18 cellular contexts compared by ENCODE assay signal in the genomic region with DNA sequence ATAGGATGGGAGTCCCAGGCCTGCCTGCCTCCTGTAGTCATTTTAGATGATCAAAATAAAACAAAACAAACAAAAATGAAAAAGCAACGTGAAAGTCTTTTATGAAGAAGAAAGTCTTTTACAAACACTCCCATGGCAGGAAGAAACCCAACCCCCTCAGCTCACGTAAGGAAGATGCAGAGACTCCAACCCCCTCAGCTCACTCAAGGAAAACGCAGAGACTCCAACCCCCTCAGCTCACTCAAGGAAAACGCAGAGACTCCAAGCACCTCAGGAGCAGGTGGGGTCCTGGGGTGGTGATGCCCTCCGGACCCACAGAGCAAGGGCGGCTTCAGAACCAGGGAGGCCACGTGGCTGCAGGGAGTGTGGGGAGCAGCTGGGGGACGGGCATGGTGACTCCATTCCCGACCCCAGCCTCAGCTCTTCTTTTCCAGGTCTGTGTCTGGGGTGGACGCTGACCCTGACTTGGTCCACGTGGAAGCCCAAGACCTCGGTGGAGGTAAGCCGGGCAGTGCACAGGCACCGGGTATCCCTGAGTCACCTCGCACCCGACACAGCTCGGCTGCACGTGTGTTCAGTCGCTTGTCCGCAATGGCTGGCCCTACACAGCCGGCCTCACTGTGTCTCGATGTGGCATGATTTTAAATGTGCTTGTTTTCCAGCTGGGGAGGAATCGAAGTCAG.
DNase-seq lines count a peak whose midpoint lies in the region; ATAC-seq, FAIRE-seq and TF ChIP-seq lines count a peak whose summit lies in the region.
"Had no signal": no experiment of that assay in that cellular context is flagged by ENCODE, and none has a peak within 500 bp of the region (broad histone marks: within the 10 kb centered on the region; RNA-seq: fewer than 3 reads in every experiment).

No MANE protein-coding gene starts in this region.

- H3K4me1 ChIP-seq in BLaER1 treated with 17β-estradiol and CSF1 and Interleukin-3, amounts not matched to agents 10 nM and 100 nM = peaks cover 0 to 40% (median 20%) of the 10 kb centered on the region in 10 experiments; a peak in 15 of 20 replicates
- H3K4me1 ChIP-seq in astrocyte (ENCODE audit: insufficient read depth, low read length) = peaks cover 12% of the 10 kb centered on the region
- H3K4me1 ChIP-seq: Caco-2 had no signal

- H3K9me3 ChIP-seq in BLaER1 treated with 17β-estradiol and CSF1 and Interleukin-3, amounts not matched to agents 10 nM and 100 nM (replicated peaks in 1 of 11) = no peaks in the 10 kb centered on the region
- no peaks in the 10 kb centered on the region for H3K9me3 ChIP-seq in astrocyte (ENCODE audit: insufficient read depth, low read depth, low read length)
- H3K9me3 ChIP-seq: Caco-2 had no signal

- no peaks in the 10 kb centered on the region for H3K36me3 ChIP-seq in BLaER1 treated with 17β-estradiol and CSF1 and Interleukin-3, amounts not matched to agents 10 nM and 100 nM
- H3K36me3 ChIP-seq in astrocyte (ENCODE audit: insufficient read depth, low read length) = no peaks in the 10 kb centered on the region

- DNase-seq in astrocyte (ENCODE audit: low read depth) (no peak), nephron progenitor cell (no peak), immature natural killer cell (no peak), NCI-H446 treated with DMSO at 0.1 percent for 48 hours (lab: John Stamatoyannopoulos, UW) (no peak)
- DNase-seq: Caco-2; CD4-positive, alpha-beta T cell; GM23248; HCEC 1CT had no signal

- FAIRE-seq in astrocyte (lab: Jason Lieb, UNC) = no peak
- FAIRE-seq: D721Med, G401.6, GM12892, GM18507, H54, HepG2 had no signal

- H3K4me3 Mint-ChIP-seq in astrocyte (ENCODE audit: unreplicated experiment) (peak overlapping the region; percentile 69), nephron progenitor cell (peak overlapping the region; percentile 41), immature natural killer cell (peak overlapping the region in 1 of 5 donors; percentile 32)
- H3K4me3 Mint-ChIP-seq: B cell; CD4-positive, alpha-beta T cell had no signal

- H3K27me3 ChIP-seq in BLaER1 treated with 17β-estradiol and CSF1 and Interleukin-3, amounts not matched to agents 10 nM and 100 nM = no peaks in the 10 kb centered on the region
- H3K27me3 ChIP-seq in astrocyte (ENCODE audit: insufficient read depth, low read length) = peaks cover 3% of the 10 kb centered on the region

- peak overlapping the region in 1 of 11 experiments; percentile 21; a peak in 1 of 22 replicates for H3K27ac ChIP-seq in BLaER1 treated with 17β-estradiol and CSF1 and Interleukin-3, amounts not matched to agents 10 nM and 100 nM
- H3K27ac ChIP-seq in astrocyte (ENCODE audit: low read depth, low read length) = no peak overlapping the region
- H3K27ac ChIP-seq: C4-2B, GM23248 had no signal

- H3K79me2 ChIP-seq in astrocyte (ENCODE audit: insufficient read depth, low read length) = no peaks in the 10 kb centered on the region

- peaks cover 0 to 42% (median 0%) of the 10 kb centered on the region in 11 experiments; a peak in 2 of 22 replicates for H4K20me1 ChIP-seq in BLaER1 treated with 17β-estradiol and CSF1 and Interleukin-3, amounts not matched to agents 10 nM and 100 nM
- H4K20me1 ChIP-seq in astrocyte (ENCODE audit: insufficient read depth, low read length) = no peaks in the 10 kb centered on the region

- no peak for TF ChIP-seq CTCF in astrocyte (IDR thresholded peaks at IDR 0.05; ENCODE audit: insufficient read depth, low read depth, low read length)
- TF ChIP-seq CTCF in nephron progenitor cell (IDR thresholded peaks at IDR 0.05) = no peak

- H3K4me3 ChIP-seq in BLaER1 treated with 17β-estradiol and CSF1 and Interleukin-3, amounts not matched to agents 10 nM and 100 nM = no peak overlapping the region
- H3K4me3 ChIP-seq in astrocyte (ENCODE audit: insufficient read depth, low read depth, low read length) = no peak overlapping the region
- H3K4me3 ChIP-seq: GM23248 had no signal

- no peak overlapping the region for H2AFZ ChIP-seq in astrocyte (ENCODE audit: low read depth, low read length)
- H2AFZ ChIP-seq: GM23248 had no signal

- H3K27ac Mint-ChIP-seq in astrocyte (ENCODE audit: unreplicated experiment) = no peak overlapping the region
- peak overlapping the region; percentile 83 for H3K27ac Mint-ChIP-seq in nephron progenitor cell
- peak overlapping the region in 3 of 6 donors; percentile 60 to 90 (median 67) for H3K27ac Mint-ChIP-seq in immature natural killer cell
- H3K27ac Mint-ChIP-seq: B cell; CD4-positive, alpha-beta T cell had no signal

- H3K9me3 Mint-ChIP-seq in astrocyte (ENCODE audit: unreplicated experiment) = peaks cover 4% of the 10 kb centered on the region
- no peaks in the 10 kb centered on the region for H3K9me3 Mint-ChIP-seq in nephron progenitor cell
- no peaks in the 10 kb centered on the region for H3K9me3 Mint-ChIP-seq in immature natural killer cell
- H3K9me3 Mint-ChIP-seq: CD4-positive, alpha-beta T cell had no signal

- ATAC-seq in HG03097 (IDR thresholded peaks at IDR 0.05; ENCODE audit: low FRiP score, unreplicated experiment) = no peak

- peaks cover 1% of the 10 kb centered on the region for H3K4me1 Mint-ChIP-seq in astrocyte (ENCODE audit: low read depth, unreplicated experiment)
- peaks cover 37% of the 10 kb centered on the region for H3K4me1 Mint-ChIP-seq in nephron progenitor cell
- peaks cover 26 to 28% of the 10 kb centered on the region in 2 donors for H3K4me1 Mint-ChIP-seq in immature natural killer cell
- H3K4me1 Mint-ChIP-seq: B cell had no signal

- peak overlapping the region in 9 of 11 experiments; percentile 15 to 64 (median 46); a peak in 16 of 22 replicates for H3K4me2 ChIP-seq in BLaER1 treated with 17β-estradiol and CSF1 and Interleukin-3, amounts not matched to agents 10 nM and 100 nM
- no peak overlapping the region for H3K4me2 ChIP-seq in astrocyte (ENCODE audit: low read length)

- no peak overlapping the region for H3K9ac ChIP-seq in BLaER1 treated with 17β-estradiol and CSF1 and Interleukin-3, amounts not matched to agents 10 nM and 100 nM
- H3K9ac ChIP-seq in astrocyte (ENCODE audit: low read length) = no peak overlapping the region
- H3K9ac ChIP-seq: GM23248 had no signal

- H3K36me3 Mint-ChIP-seq in astrocyte (ENCODE audit: low read depth, unreplicated experiment) (peaks cover 9% of the 10 kb centered on the region), nephron progenitor cell (ENCODE audit: low read depth) (no peaks in the 10 kb centered on the region), immature natural killer cell (peaks cover 0 to 8% (median 4%) of the 10 kb centered on the region in 3 donors)

- H3K27me3 Mint-ChIP-seq in astrocyte (ENCODE audit: low read depth, unreplicated experiment) = peaks cover 57% of the 10 kb centered on the region
- H3K27me3 Mint-ChIP-seq in nephron progenitor cell (ENCODE audit: low read depth, poor library complexity) = peaks cover 4% of the 10 kb centered on the region
- H3K27me3 Mint-ChIP-seq in immature natural killer cell (ENCODE audit: low read depth in 3 of 3) = peaks cover 0 to 2% (median 0%) of the 10 kb centered on the region in 3 donors
- H3K27me3 Mint-ChIP-seq: B cell; CD4-positive, alpha-beta T cell had no signal
